Comparison of ENCODE assay signal across 28 cellular contexts in genomic region chr1:160987359-160988062, GRCh38. TPM values are rescaled to one million over a fixed set of nuclear protein-coding genes. Genes with fewer than 3 reads are reported as not detected.
"Had no signal": no experiment of that assay in that cellular context is flagged by ENCODE, and none has a peak within 500 bp of the region (broad histone marks: within the 10 kb centered on the region; RNA-seq: fewer than 3 reads in every experiment).

No MANE protein-coding gene starts in this region.

- H3K4me1 ChIP-seq: colonic mucosa, foreskin keratinocyte, neural progenitor cell, psoas muscle had no signal

- H2AFZ ChIP-seq: hepatocyte, neural progenitor cell had no signal

- H3K27ac Mint-ChIP-seq: activated naive CD4-positive, alpha-beta T cell treated with anti-CD3 and anti-CD28 coated beads for 36 hours; activated naive CD8-positive, alpha-beta T cell treated with anti-CD3 and anti-CD28 coated beads, Interleukin-2, amount 50 U/mL, for 24 hours; brain; memory B cell; naive thymus-derived CD4-positive, alpha-beta T cell; neural progenitor cell had no signal

- H3K9me3 ChIP-seq: colonic mucosa, left ventricle myocardium inferior, psoas muscle, upper lobe of left lung had no signal

- H3K27me3 ChIP-seq: colonic mucosa, upper lobe of left lung had no signal

- ATAC-seq: activated naive CD8-positive, alpha-beta T cell treated with anti-CD3 and anti-CD28 coated beads, Interleukin-2, amount 50 U/mL, for 24 hours; activated T-cell treated with anti-CD3 and anti-CD28 coated beads, Interleukin-2, amount 50 U/mL, for 4 hours; foreskin keratinocyte; naive thymus-derived CD4-positive, alpha-beta T cell; psoas muscle; right cardiac atrium; stimulated activated naive CD8-positive, alpha-beta T cell treated with anti-CD3 and anti-CD28 coated beads, Interleukin-15, Interleukin-2, amounts not matched to agents 100 U/mL and 50 U/mL, for 24 hours had no signal

- H3K27ac ChIP-seq: colonic mucosa, foreskin keratinocyte, hepatocyte, left ventricle myocardium inferior, neural progenitor cell, psoas muscle, upper lobe of left lung had no signal

- H3K9me3 Mint-ChIP-seq: activated naive CD4-positive, alpha-beta T cell treated with anti-CD3 and anti-CD28 coated beads for 36 hours; activated naive CD8-positive, alpha-beta T cell treated with anti-CD3 and anti-CD28 coated beads, Interleukin-2, amount 50 U/mL, for 24 hours; activated T-cell treated with anti-CD3 and anti-CD28 coated beads, Interleukin-2, amount 50 U/mL, for 4 hours; memory B cell had no signal

- H3K4me3 ChIP-seq: colonic mucosa, hepatocyte, left ventricle myocardium inferior, neural progenitor cell, psoas muscle, upper lobe of left lung had no signal

- H3K9ac ChIP-seq: neural progenitor cell had no signal

- H3K4me3 Mint-ChIP-seq: activated naive CD4-positive, alpha-beta T cell treated with anti-CD3 and anti-CD28 coated beads for 36 hours; activated naive CD8-positive, alpha-beta T cell treated with anti-CD3 and anti-CD28 coated beads, Interleukin-2, amount 50 U/mL, for 24 hours; activated T-cell treated with anti-CD3 and anti-CD28 coated beads, Interleukin-2, amount 50 U/mL, for 4 hours; brain; memory B cell; naive thymus-derived CD4-positive, alpha-beta T cell; neural progenitor cell had no signal

- DNase-seq: activated CD4-positive, alpha-beta T cell treated with anti-CD3 and anti-CD28 coated beads, Interleukin-2, amount 50 U/mL, for 1 hour; activated CD8-positive, alpha-beta memory T cell treated with anti-CD3 and anti-CD28 coated beads, Interleukin-2, amount 50 U/mL, for 4 hours; activated naive CD4-positive, alpha-beta T cell treated with anti-CD3 and anti-CD28 coated beads for 36 hours; activated naive CD8-positive, alpha-beta T cell treated with anti-CD3 and anti-CD28 coated beads, Interleukin-2, amount 50 U/mL, for 24 hours; activated T-cell treated with anti-CD3 and anti-CD28 coated beads, Interleukin-2, amount 50 U/mL, for 4 hours; anterior cingulate cortex; caudate nucleus; colonic mucosa; foreskin keratinocyte; left ventricle myocardium inferior; naive thymus-derived CD4-positive, alpha-beta T cell; psoas muscle; right cardiac atrium; stimulated activated CD4-positive, alpha-beta T cell treated with anti-CD3 and anti-CD28 coated beads, Interleukin-2, amount 100 ng/mL, for 24 hours; stimulated activated naive CD8-positive, alpha-beta T cell treated with anti-CD3 and anti-CD28 coated beads, Interleukin-15, Interleukin-2, amounts not matched to agents 100 U/mL and 50 U/mL, for 24 hours; T-helper 9 cell; upper lobe of left lung had no signal

- H3K36me3 ChIP-seq: colonic mucosa, left ventricle myocardium inferior, neural progenitor cell, upper lobe of left lung had no signal

- H3K79me2 ChIP-seq: hepatocyte had no signal

- H3K4me1 Mint-ChIP-seq: brain, neural progenitor cell had no signal

- H3K36me3 Mint-ChIP-seq: brain; memory B cell; naive thymus-derived CD4-positive, alpha-beta T cell had no signal

- H3K4me2 ChIP-seq: hepatocyte, neural progenitor cell had no signal

RNA-seq across cellular contexts. Expression of gene ITLN2, which starts 32.9 kb away (rescaled TPM):
- total RNA-seq: activated naive CD4-positive, alpha-beta T cell treated with anti-CD3 and anti-CD28 coated beads for 36 hours; activated T-cell treated with anti-CD3 and anti-CD28 coated beads, Interleukin-2, amount 50 U/mL, for 4 hours; colonic mucosa; epithelial cell of proximal tubule; fibroblast of lung; foreskin keratinocyte; kidney epithelial cell; mucosa of gallbladder; naive thymus-derived CD4-positive, alpha-beta T cell; osteocyte; psoas muscle; skeletal muscle tissue; temporal lobe had no signal
- polyA plus RNA-seq: fibroblast of lung; foreskin keratinocyte; naive thymus-derived CD4-positive, alpha-beta T cell; psoas muscle had no signal
